In genomic region chr20:4702562-4703280, GRCh38 we compare ENCODE assay signal across 23 cellular contexts. TPM values are rescaled to one million over a fixed set of nuclear protein-coding genes. Genes with fewer than 3 reads are reported as not detected.
DNase-seq lines count a peak whose midpoint lies in the region; ATAC-seq, FAIRE-seq and TF ChIP-seq lines count a peak whose summit lies in the region.
"Had no signal": no experiment of that assay in that cellular context is flagged by ENCODE, and none has a peak within 500 bp of the region (broad histone marks: within the 10 kb centered on the region; RNA-seq: fewer than 3 reads in every experiment).

No MANE protein-coding gene starts in this region.

- H3K9me3 ChIP-seq in PC-9 (ENCODE audit: insufficient read depth, low read depth) = no peaks in the 10 kb centered on the region
- H3K9me3 ChIP-seq in K562 (replicated peaks; ENCODE audit: control insufficient read depth, insufficient read depth, low read depth, low read length) = no peaks in the 10 kb centered on the region
- no peaks in the 10 kb centered on the region for H3K9me3 ChIP-seq in CD4-positive, alpha-beta memory T cell (ENCODE audit: control insufficient read depth in 1 of 2, low read length in 2 of 2)
- H3K9me3 ChIP-seq: left lung had no signal

- no peak for FAIRE-seq in K562 (lab: Jason Lieb, UNC)
- FAIRE-seq: small intestine had no signal

- TF ChIP-seq CTCF in PC-9 (conservative IDR thresholded peaks at IDR 0.05) (no peak), K562 (IDR thresholded peaks at IDR 0.05 in 2 of 3, conservative IDR thresholded peaks at IDR 0.05 in 1 of 3; ENCODE audit: insufficient read depth in 2 of 3, low read depth in 1 of 3, low read length in 3 of 3) (no peak), osteocyte (IDR thresholded peaks at IDR 0.05) (no peak)

- H3K4me1 ChIP-seq in PC-9 (replicated peaks; ENCODE audit: insufficient read depth) = peaks cover 19% of the 10 kb centered on the region
- no peaks in the 10 kb centered on the region; a peak in 1 of 5 replicates for H3K4me1 ChIP-seq in K562 (replicated peaks in 1 of 2; ENCODE audit: control insufficient read depth in 2 of 2, insufficient read depth in 2 of 2, low read length in 2 of 2)
- peaks cover 3% of the 10 kb centered on the region for H3K4me1 ChIP-seq in CD4-positive, alpha-beta memory T cell (ENCODE audit: insufficient read depth, low read length)
- H3K4me1 ChIP-seq: left lung had no signal

- no peak overlapping the region for H3K9ac ChIP-seq in K562 (ENCODE audit: insufficient read depth in 1 of 2, low read depth in 2 of 2, low read length in 2 of 2)

- no peak for TF ChIP-seq POLR2A in K562 (conservative IDR thresholded peaks at IDR 0.05)

- POLR2A ChIA-PET in PC-9 (lab: Charles Lee; ENCODE audit: unreplicated experiment) = no interaction called here
- POLR2A ChIA-PET in K562 (lab: Yijun Ruan, JAX) = no interaction called here
- POLR2A ChIA-PET in CD4-positive, alpha-beta memory T cell (lab: Charles Lee; ENCODE audit: partially characterized antibody) = interaction anchor here (1.2 kb wide), 1 partner anchor 37 kb away, joined by 3 read pairs; no protein-coding TSS in a partner anchor

- H3K36me3 ChIP-seq in PC-9 (ENCODE audit: low read depth) (peaks cover 20% of the 10 kb centered on the region; the same call in 1 of the 2 replicates), K562 (ENCODE audit: control insufficient read depth, insufficient read depth, low read length) (peaks cover 18% of the 10 kb centered on the region; the same call in 2 of the 3 replicates)
- H3K36me3 ChIP-seq in CD4-positive, alpha-beta memory T cell (ENCODE audit: insufficient read depth, low read length) = peaks cover 8% of the 10 kb centered on the region

- peaks cover 34% of the 10 kb centered on the region for H3K36me3 Mint-ChIP-seq in activated T-cell treated with anti-CD3 and anti-CD28 coated beads, Interleukin-2, amount 50 U/mL, for 24 hours (ENCODE audit: low read depth)
- peaks cover 6% of the 10 kb centered on the region for H3K36me3 Mint-ChIP-seq in osteocyte (ENCODE audit: unreplicated experiment)
- peaks cover 14 to 27% of the 10 kb centered on the region in 2 donors for H3K36me3 Mint-ChIP-seq in CD4-positive, alpha-beta memory T cell

- no peaks in the 10 kb centered on the region for H3K9me1 ChIP-seq in K562 (ENCODE audit: control insufficient read depth, insufficient read depth, low read length)

- BruUV-seq in PC-9 (replicated peaks; lab: Mats Ljungman, UMichigan) = no TSS peak
- BruUV-seq in K562 (replicated peaks; lab: Mats Ljungman, UMichigan) = no TSS peak

- peaks cover 13% of the 10 kb centered on the region for H3K79me2 ChIP-seq in PC-9 (ENCODE audit: low read depth)
- H3K79me2 ChIP-seq in K562 (ENCODE audit: control insufficient read depth, insufficient read depth, low read length) = peaks cover under 1% of the 10 kb centered on the region; the same call in 1 of the 3 replicates

- H2AFZ ChIP-seq in PC-9 (no peak overlapping the region), K562 (ENCODE audit: low read depth, low read length) (no peak overlapping the region)

- peak overlapping the region; percentile 17 for H3K27ac Mint-ChIP-seq in activated T-cell treated with anti-CD3 and anti-CD28 coated beads, Interleukin-2, amount 50 U/mL, for 24 hours
- no peak overlapping the region for H3K27ac Mint-ChIP-seq in osteocyte (ENCODE audit: unreplicated experiment)
- H3K27ac Mint-ChIP-seq in CD4-positive, alpha-beta memory T cell = peak overlapping the region in 3 of 7 donors; percentile 19 to 31 (median 27)
- H3K27ac Mint-ChIP-seq: activated naive CD8-positive, alpha-beta T cell; CD4-positive, alpha-beta T cell; stimulated activated naive B cell treated with anti-CD40 and anti-IgM and Interleukin-4, amounts not matched to agents 10 μg/mL and 1 μg/mL and 100 μg/mL, for 72 hours; type B pancreatic cell had no signal

- intact Hi-C loops in PC-9 (cut with micrococcal nuclease; ENCODE audit: unreplicated experiment) = no loop called here
- intact Hi-C loops in K562 (cut with micrococcal nuclease) = no loop called here
- intact Hi-C loops in CD4-positive, alpha-beta memory T cell (cut with micrococcal nuclease) = no loop called here

- no peaks in the 10 kb centered on the region for H3K27me3 Mint-ChIP-seq in activated T-cell treated with anti-CD3 and anti-CD28 coated beads, Interleukin-2, amount 50 U/mL, for 24 hours
- no peaks in the 10 kb centered on the region for H3K27me3 Mint-ChIP-seq in osteocyte (ENCODE audit: unreplicated experiment)
- no peaks in the 10 kb centered on the region for H3K27me3 Mint-ChIP-seq in CD4-positive, alpha-beta memory T cell
- H3K27me3 Mint-ChIP-seq: activated naive CD8-positive, alpha-beta T cell; CD4-positive, alpha-beta T cell; stimulated activated naive B cell treated with anti-CD40 and anti-IgM and Interleukin-4, amounts not matched to agents 10 μg/mL and 1 μg/mL and 100 μg/mL, for 72 hours had no signal

- H3K9me2 ChIP-seq in PC-9 (ENCODE audit: insufficient read depth) = no peaks in the 10 kb centered on the region

- TF ChIP-seq EP300 in K562 (IDR thresholded peaks at IDR 0.05; ENCODE audit: low read length) = no peak

- 16% methylated on average over 7 of the region's 7 CpGs for WGBS in K562 (ENCODE audit: insufficient coverage, low coverage, missing lambda C conversion rate)

- CTCF ChIA-PET in PC-9 (lab: Charles Lee) = no interaction called here
- CTCF ChIA-PET in K562 (lab: Yijun Ruan, JAX; ENCODE audit: low intra/inter-chr PET ratio) = no interaction called here
- CTCF ChIA-PET in CD4-positive, alpha-beta memory T cell (lab: Charles Lee; ENCODE audit: partially characterized antibody) = no interaction called here

- H3K4me1 Mint-ChIP-seq in activated T-cell treated with anti-CD3 and anti-CD28 coated beads, Interleukin-2, amount 50 U/mL, for 24 hours (ENCODE audit: low read depth) = peaks cover 16% of the 10 kb centered on the region
- peaks cover 10% of the 10 kb centered on the region for H3K4me1 Mint-ChIP-seq in osteocyte (ENCODE audit: unreplicated experiment)
- H3K4me1 Mint-ChIP-seq in CD4-positive, alpha-beta memory T cell = peaks cover 3 to 4% (median 3%) of the 10 kb centered on the region in 4 donors

- H3K4me3 Mint-ChIP-seq in activated T-cell treated with anti-CD3 and anti-CD28 coated beads, Interleukin-2, amount 50 U/mL, for 24 hours = no peak overlapping the region
- no peak overlapping the region for H3K4me3 Mint-ChIP-seq in osteocyte (ENCODE audit: unreplicated experiment)
- no peak overlapping the region for H3K4me3 Mint-ChIP-seq in CD4-positive, alpha-beta memory T cell
- H3K4me3 Mint-ChIP-seq: activated naive CD8-positive, alpha-beta T cell; CD4-positive, alpha-beta T cell; stimulated activated naive B cell treated with anti-CD40 and anti-IgM and Interleukin-4, amounts not matched to agents 10 μg/mL and 1 μg/mL and 100 μg/mL, for 72 hours; type B pancreatic cell had no signal

- H3K27ac ChIP-seq in PC-9 = peak overlapping the region; percentile 65
- no peak overlapping the region for H3K27ac ChIP-seq in K562 (ENCODE audit: extremely low read depth, low read depth, low read length)
- H3K27ac ChIP-seq in CD4-positive, alpha-beta memory T cell (ENCODE audit: low read depth, low read length) = no peak overlapping the region
- H3K27ac ChIP-seq: left lung had no signal

- ATAC-seq in K562 = peak; percentile 17
- no peak for ATAC-seq in GM21528 (IDR thresholded peaks at IDR 0.05; ENCODE audit: low FRiP score, unreplicated experiment)
- ATAC-seq: left lung; stimulated activated naive B cell treated with anti-CD40 and anti-IgM and Interleukin-4, amounts not matched to agents 10 μg/mL and 1 μg/mL and 100 μg/mL, for 72 hours had no signal

- no peaks in the 10 kb centered on the region for H3K27me3 ChIP-seq in PC-9 (ENCODE audit: insufficient read depth, low read depth)
- H3K27me3 ChIP-seq in K562 (ENCODE audit: control insufficient read depth in 2 of 2, insufficient read depth in 2 of 2, low read length in 2 of 2) = peaks cover 0 to 11% of the 10 kb centered on the region in 2 experiments; a peak in 1 of 5 replicates
- H3K27me3 ChIP-seq in CD4-positive, alpha-beta memory T cell (ENCODE audit: insufficient read depth, low read length) = no peaks in the 10 kb centered on the region
- H3K27me3 ChIP-seq: left lung had no signal

- no peak for TF ChIP-seq RAD21 in K562 (CRISPR knock-in tag; conservative IDR thresholded peaks at IDR 0.05 in 1 of 2, IDR thresholded peaks at IDR 0.05 in 1 of 2)

- no peak for DNase-seq in activated T-cell treated with anti-CD3 and anti-CD28 coated beads, Interleukin-2, amount 50 U/mL, for 24 hours
- DNase-seq in activated T-cell treated with anti-CD3 and anti-CD28 coated beads for 4 hours = no peak
- DNase-seq in PC-9 = no peak
- no peak for DNase-seq in K562 (ENCODE audit: extremely low read depth in 1 of 4, low spot score in 3 of 4)
- peak; percentile 53 for DNase-seq in osteocyte (ENCODE audit: extremely low spot score, unreplicated experiment)
- no peak for DNase-seq in CD4-positive, alpha-beta memory T cell
- DNase-seq in NCI-H2196 (lab: John Stamatoyannopoulos, UW; ENCODE audit: unreplicated experiment) = no peak
- DNase-seq: ACHN; activated CD4-positive, CD25-positive, alpha-beta regulatory T cell; caudate nucleus; CD4-positive, alpha-beta T cell; DND-41; effector CD8-positive, alpha-beta T cell; HCEC 1CT; left lung; NCI-H1105 treated with DMSO at 0.1 percent for 48 hours; NCI-H226; posterior cingulate gyrus; small intestine; stimulated activated naive B cell treated with anti-CD40 and anti-IgM and Interleukin-4, amounts not matched to agents 10 μg/mL and 1 μg/mL and 100 μg/mL, for 72 hours had no signal

- H3K4me2 ChIP-seq in PC-9 (no peak overlapping the region; the same call in 1 of the 2 replicates), K562 (ENCODE audit: insufficient read depth, low read length) (no peak overlapping the region)

- no peak overlapping the region for H3K4me3 ChIP-seq in PC-9
- no peak overlapping the region for H3K4me3 ChIP-seq in K562
- no peak overlapping the region for H3K4me3 ChIP-seq in CD4-positive, alpha-beta memory T cell (ENCODE audit: low read length in 2 of 2)
- H3K4me3 ChIP-seq: left lung had no signal

- H3F3A ChIP-seq in PC-9 (ENCODE audit: insufficient read depth, low read depth) = peaks cover 49% of the 10 kb centered on the region

- H3K9me3 Mint-ChIP-seq in activated T-cell treated with anti-CD3 and anti-CD28 coated beads, Interleukin-2, amount 50 U/mL, for 24 hours = no peaks in the 10 kb centered on the region
- no peaks in the 10 kb centered on the region for H3K9me3 Mint-ChIP-seq in osteocyte (ENCODE audit: unreplicated experiment)
- no peaks in the 10 kb centered on the region for H3K9me3 Mint-ChIP-seq in CD4-positive, alpha-beta memory T cell
- H3K9me3 Mint-ChIP-seq: CD4-positive, alpha-beta T cell; stimulated activated naive B cell treated with anti-CD40 and anti-IgM and Interleukin-4, amounts not matched to agents 10 μg/mL and 1 μg/mL and 100 μg/mL, for 72 hours; type B pancreatic cell had no signal

- in situ Hi-C loops in K562 (cut with MboI) = no loop called here

- H4K20me1 ChIP-seq in PC-9 (ENCODE audit: insufficient read depth) = peaks cover 24% of the 10 kb centered on the region
- peaks cover 5% of the 10 kb centered on the region; the same call in 1 of the 2 replicates for H4K20me1 ChIP-seq in K562 (replicated peaks; ENCODE audit: control insufficient read depth, insufficient read depth, low read length)

RNA-seq across cellular contexts. Expression of gene PRNP, which starts 16.5 kb away (rescaled TPM):
- total RNA-seq in PC-9 (2021) (101 and 147 TPM in 2 replicates), K562 (2014; rRNA removed) (19.1 and 19.3 TPM in 2 replicates), K562 (2014; rRNA removed; fragmentation: Illumina TruSeq; extraction: Trizol) (23.2 and 25.3 TPM in 2 replicates), K562 (2015; rRNA removed; fragmentation: Illumina TruSeq; extraction: Trizol) (15.3 and 16.3 TPM in 2 replicates), K562 (2021) (20.6 and 22.0 TPM in 2 replicates), osteocyte (64.7 and 68.8 TPM in 2 replicates)
- 21.4 and 25.0 TPM in 2 replicates for total RNA-seq in K562 (2011; cell fraction: chromatin; rRNA removed; ENCODE audit: low replicate concordance)
- 34.3 and 42.7 TPM in 2 replicates for total RNA-seq in K562 (2011; cell fraction: nucleolus; rRNA removed)
- 32.1 and 39.8 TPM in 2 replicates for total RNA-seq in K562 (2011; cell fraction: nucleoplasm; rRNA removed)
- polyA plus RNA-seq in K562 (2011; rRNA removed) (30.4 and 47.9 TPM in 2 replicates), K562 (2014; fragmentation: Illumina TruSeq; extraction: Trizol) (26.2 and 30.3 TPM in 2 replicates), K562 (2014; fragmentation: Nextera tagmentation; extraction: Ambion mirVana) (1 to 10 TPM; 7.5 to 8.1 TPM), K562 (2014; rRNA removed) (24.0 and 25.5 TPM in 2 replicates)
- polyA plus RNA-seq in K562 (2011; cell fraction: cytosol; rRNA removed) = 32.2 and 37.3 TPM in 2 replicates
- 17.5 and 25.7 TPM in 2 replicates for polyA plus RNA-seq in K562 (2011; cell fraction: nucleus; rRNA removed)
- polyA plus RNA-seq in K562 (2012) = 17.7 and 35.2 TPM in 2 replicates
- polyA minus RNA-seq in K562 (2011; rRNA and poly(A)+ RNA removed) = 33.1 and 42.5 TPM in 2 replicates
- polyA minus RNA-seq in K562 (2011; cell fraction: cytosol; rRNA and poly(A)+ RNA removed) = 17.5 and 28.5 TPM in 2 replicates
- polyA minus RNA-seq in K562 (2011; cell fraction: nucleus; rRNA and poly(A)+ RNA removed) = 5.8 and 15.0 TPM in 2 replicates
- total RNA-seq in CD4-positive, alpha-beta memory T cell = 10 to 100 TPM; 64.1 to 67.6 TPM
- 100 to 1,000 TPM; 130 to 160 TPM for polyA plus RNA-seq in CD4-positive, alpha-beta memory T cell

RNA-seq across cellular contexts. Expression of gene PRND, which starts 19.0 kb away (rescaled TPM):
- total RNA-seq in PC-9 (2021) (not detected in 2 replicates), K562 (2014; rRNA removed) (not detected in 2 replicates), K562 (2014; rRNA removed; fragmentation: Illumina TruSeq; extraction: Trizol) (not detected in 2 replicates), K562 (2015; rRNA removed; fragmentation: Illumina TruSeq; extraction: Trizol) (not detected in 2 replicates), K562 (2021) (not detected in 2 replicates), osteocyte (not detected in 2 replicates)
- total RNA-seq in K562 (2011; cell fraction: chromatin; rRNA removed; ENCODE audit: low replicate concordance) = not detected in 2 replicates
- total RNA-seq in K562 (2011; cell fraction: nucleolus; rRNA removed) = not detected in 2 replicates
- total RNA-seq in K562 (2011; cell fraction: nucleoplasm; rRNA removed) = not detected in 2 replicates
- polyA plus RNA-seq in K562 (2011; rRNA removed) (not detected in 2 replicates), K562 (2014; fragmentation: Illumina TruSeq; extraction: Trizol) (not detected in 2 replicates), K562 (2014; fragmentation: Nextera tagmentation; extraction: Ambion mirVana) (not detected), K562 (2014; rRNA removed) (not detected in 2 replicates)
- polyA plus RNA-seq in K562 (2011; cell fraction: cytosol; rRNA removed) = not detected in 2 replicates
- polyA plus RNA-seq in K562 (2011; cell fraction: nucleus; rRNA removed) = not detected in 2 replicates
- polyA plus RNA-seq in K562 (2012) = not detected in 2 replicates
- not detected in 2 replicates for polyA minus RNA-seq in K562 (2011; rRNA and poly(A)+ RNA removed)
- polyA minus RNA-seq in K562 (2011; cell fraction: cytosol; rRNA and poly(A)+ RNA removed) = not detected in 2 replicates
- polyA minus RNA-seq in K562 (2011; cell fraction: nucleus; rRNA and poly(A)+ RNA removed) = not detected in 2 replicates
- not detected for total RNA-seq in CD4-positive, alpha-beta memory T cell
- under 1 TPM in 1 of 2 donors, not detected in 1; 0.04 TPM for polyA plus RNA-seq in CD4-positive, alpha-beta memory T cell
- total RNA-seq: CD4-positive, alpha-beta T cell; left lung had no signal
- polyA plus RNA-seq: small intestine had no signal
